In genomic region chr1:19065526-19066247, GRCh38 we compare ENCODE assay signal across 21 cellular contexts.
A peak's percentile ranks its signal among the peaks of the same experiment; 100 is the strongest.
DNase-seq lines count a peak whose midpoint lies in the region; ATAC-seq and TF ChIP-seq lines count a peak whose summit lies in the region.
"Had no signal": no experiment of that assay in that cellular context is flagged by ENCODE, and none has a peak within 500 bp of the region (broad histone marks: within the 10 kb centered on the region; RNA-seq: fewer than 3 reads in every experiment).

No MANE protein-coding gene starts in this region.

- no peak overlapping the region for H2AFZ ChIP-seq in PC-9

- no peaks in the 10 kb centered on the region for H3K9me3 ChIP-seq in PC-9 (ENCODE audit: insufficient read depth, low read depth)
- no peaks in the 10 kb centered on the region for H3K9me3 ChIP-seq in stomach
- H3K9me3 ChIP-seq: SJCRH30 had no signal

- no peak for TF ChIP-seq CTCF in PC-9 (conservative IDR thresholded peaks at IDR 0.05)
- no peak for TF ChIP-seq CTCF in stomach (IDR thresholded peaks at IDR 0.05)

- no peak overlapping the region for H3K4me3 ChIP-seq in H7 (ENCODE audit: insufficient read depth, low read depth, low read length)
- H3K4me3 ChIP-seq in PC-9: no peak overlapping the region
- H3K4me3 ChIP-seq in stomach: no peak overlapping the region
- H3K4me3 ChIP-seq: SJCRH30 had no signal

- H3K36me3 ChIP-seq in H7 (replicated peaks; ENCODE audit: control insufficient read depth, insufficient read depth, low read length): no peaks in the 10 kb centered on the region
- no peaks in the 10 kb centered on the region for H3K36me3 ChIP-seq in PC-9 (ENCODE audit: low read depth)
- H3K36me3 ChIP-seq in stomach: no peaks in the 10 kb centered on the region
- H3K36me3 ChIP-seq: SJCRH30 had no signal

- WGBS in stomach, 5 donors: 51 to 88% (median 58%) methylated on average over 8 to 16 of the region's 16 CpGs

- CTCF ChIA-PET in PC-9 (lab: Charles Lee): no interaction called here

- peak; percentile 44 for ATAC-seq in left colon
- no peak for ATAC-seq in left cardiac atrium
- ATAC-seq: naive thymus-derived CD8-positive, alpha-beta T cell; T-helper 17 cell; WTC11 had no signal

- no TSS peak for BruUV-seq in PC-9 (replicated peaks; lab: Mats Ljungman, UMichigan)

- DNase-seq in H7 (peak; percentile 67), PC-9 (no peak), left colon (no peak), stomach (peak; percentile 77), NCI-H1105 (lab: John Stamatoyannopoulos, UW) (no peak), NCI-H2227 treated with DMSO at 0.1 percent for 48 hours (lab: John Stamatoyannopoulos, UW) (no peak), AG08395 (ENCODE audit: low spot score) (no peak), left cardiac atrium (no peak)
- DNase-seq: activated CD4-positive, alpha-beta T cell treated with anti-CD3 and anti-CD28 coated beads, Interleukin-2, amount 50 U/mL, for 48 hours; activated naive CD4-positive, alpha-beta T cell treated with anti-CD3 and anti-CD28 coated beads, Interleukin-2, amount 10 ng/mL, durations not matched to agents 7 days and 5 days; activated T-cell treated with anti-CD3 and anti-CD28 coated beads for 4 hours; aorta; Calu3; effector memory CD4-positive, alpha-beta T cell; naive thymus-derived CD8-positive, alpha-beta T cell; NCI-H146; NCI-H524; SJCRH30; stimulated activated CD4-positive, alpha-beta T cell treated with anti-CD3 and anti-CD28 coated beads, Interleukin-2, amount 100 ng/mL, for 24 hours; T-helper 17 cell had no signal

- no peaks in the 10 kb centered on the region for H3K27me3 ChIP-seq in H7 (ENCODE audit: control insufficient read depth, insufficient read depth, low read length)
- no peaks in the 10 kb centered on the region for H3K27me3 ChIP-seq in PC-9 (ENCODE audit: insufficient read depth, low read depth)
- H3K27me3 ChIP-seq in stomach: peaks cover 0 to 7% (median 0%) of the 10 kb centered on the region in 3 donors
- H3K27me3 ChIP-seq: SJCRH30 had no signal

- H4K20me1 ChIP-seq in PC-9 (ENCODE audit: insufficient read depth): no peaks in the 10 kb centered on the region

- TF ChIP-seq POLR2A in stomach (IDR thresholded peaks at IDR 0.05): no peak

- H3F3A ChIP-seq in PC-9 (ENCODE audit: insufficient read depth, low read depth): peaks cover 3% of the 10 kb centered on the region; the same call in 1 of the 2 replicates

- no peak for TF ChIP-seq EP300 in stomach (IDR thresholded peaks at IDR 0.05)

- H3K4me1 ChIP-seq in PC-9 (replicated peaks; ENCODE audit: insufficient read depth) (peaks cover 21% of the 10 kb centered on the region), stomach (peaks cover 26 to 42% (median 37%) of the 10 kb centered on the region in 4 donors)
- H3K4me1 ChIP-seq: SJCRH30 had no signal

- intact Hi-C loops in PC-9 (cut with micrococcal nuclease; ENCODE audit: unreplicated experiment) (loop anchor here (5.0 kb wide), 1 partner anchor 33 kb away; no protein-coding TSS in a partner anchor), left colon (cut with DNase I, micrococcal nuclease) (no loop called here), stomach (cut with DNase I; ENCODE audit: low total_unique reads) (no loop called here), left cardiac atrium (cut with DNase I) (no loop called here)

- POLR2A ChIA-PET in PC-9 (lab: Charles Lee; ENCODE audit: unreplicated experiment): no interaction called here

- 0 out of 2 replicates have a peak overlapping the region, but pooled peaks have one; percentile 62 for H3K27ac ChIP-seq in PC-9
- H3K27ac ChIP-seq in stomach: peak overlapping the region; percentile 60 to 82 (median 75)
- H3K27ac ChIP-seq: SJCRH30 had no signal

- no peak overlapping the region for H3K4me2 ChIP-seq in PC-9

- H3K9me2 ChIP-seq in PC-9 (ENCODE audit: insufficient read depth): no peaks in the 10 kb centered on the region

- H3K79me2 ChIP-seq in PC-9 (ENCODE audit: low read depth): no peaks in the 10 kb centered on the region

Comparison
In these comparisons a context has a peak if more than half of its experiments do, and no peak if none do; other contexts are left out.
1. DNase-seq: peak in H7 (single experiment) and stomach (single experiment); none in PC-9 (0 of 2), left colon (0 of 2), NCI-H1105 (single experiment), NCI-H2227 treated with DMSO at 0.1 percent for 48 hours (single experiment), AG08395 (single experiment) and left cardiac atrium (single experiment).